1 cellular context compared by ENCODE assay signal in the genomic region with DNA sequence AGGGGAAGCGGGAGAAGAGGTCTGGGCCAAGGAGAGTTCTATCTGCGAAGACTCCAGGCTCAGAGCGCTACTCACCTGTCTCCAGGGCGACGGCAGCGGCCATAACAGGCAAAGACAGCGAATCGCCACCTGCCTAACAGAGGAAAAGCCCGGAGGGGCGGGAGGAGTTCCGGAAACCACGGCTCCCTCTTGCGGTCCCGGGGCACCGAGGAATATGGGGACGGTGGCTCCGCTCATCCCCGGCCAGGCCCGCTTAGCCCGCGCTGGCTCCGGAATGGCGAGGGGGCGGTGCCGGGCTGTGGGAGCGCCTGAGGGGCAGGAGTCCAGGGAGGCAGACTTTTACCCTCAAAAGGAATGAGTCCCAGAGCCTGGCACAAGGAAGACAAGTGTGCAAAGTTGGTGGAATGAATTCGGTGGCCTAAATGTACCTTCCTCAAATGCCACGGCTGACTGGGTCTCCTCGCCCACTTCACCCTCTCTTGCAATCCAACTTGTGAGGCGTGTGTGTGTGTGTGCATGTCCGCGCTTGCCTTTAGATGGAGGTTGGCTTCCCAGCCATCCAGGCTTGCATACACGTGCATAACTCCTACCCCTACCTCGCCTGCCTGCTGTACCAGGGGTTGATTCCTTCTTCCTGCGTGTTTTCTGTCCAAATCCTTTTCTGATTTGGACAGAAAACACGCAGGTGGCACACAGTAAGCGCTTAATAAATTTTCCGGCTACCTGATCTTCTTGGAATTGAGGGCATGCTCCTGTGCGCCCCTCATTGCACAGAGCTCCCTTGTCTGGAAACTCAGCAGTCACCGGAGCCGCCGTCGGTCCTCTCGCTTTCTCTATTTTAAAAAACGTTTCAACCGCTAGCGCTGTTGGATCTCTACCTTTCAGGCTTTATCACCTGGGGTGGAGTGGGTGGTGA.
TF ChIP-seq lines count a peak whose summit lies in the region.

No MANE protein-coding gene starts in this region.

TF ChIP-seq in HEK293, 187 proteins besides CTCF, POLR2A, EP300 and RAD21 (continued from another document):
- TF ChIP-seq, protein P1, sequence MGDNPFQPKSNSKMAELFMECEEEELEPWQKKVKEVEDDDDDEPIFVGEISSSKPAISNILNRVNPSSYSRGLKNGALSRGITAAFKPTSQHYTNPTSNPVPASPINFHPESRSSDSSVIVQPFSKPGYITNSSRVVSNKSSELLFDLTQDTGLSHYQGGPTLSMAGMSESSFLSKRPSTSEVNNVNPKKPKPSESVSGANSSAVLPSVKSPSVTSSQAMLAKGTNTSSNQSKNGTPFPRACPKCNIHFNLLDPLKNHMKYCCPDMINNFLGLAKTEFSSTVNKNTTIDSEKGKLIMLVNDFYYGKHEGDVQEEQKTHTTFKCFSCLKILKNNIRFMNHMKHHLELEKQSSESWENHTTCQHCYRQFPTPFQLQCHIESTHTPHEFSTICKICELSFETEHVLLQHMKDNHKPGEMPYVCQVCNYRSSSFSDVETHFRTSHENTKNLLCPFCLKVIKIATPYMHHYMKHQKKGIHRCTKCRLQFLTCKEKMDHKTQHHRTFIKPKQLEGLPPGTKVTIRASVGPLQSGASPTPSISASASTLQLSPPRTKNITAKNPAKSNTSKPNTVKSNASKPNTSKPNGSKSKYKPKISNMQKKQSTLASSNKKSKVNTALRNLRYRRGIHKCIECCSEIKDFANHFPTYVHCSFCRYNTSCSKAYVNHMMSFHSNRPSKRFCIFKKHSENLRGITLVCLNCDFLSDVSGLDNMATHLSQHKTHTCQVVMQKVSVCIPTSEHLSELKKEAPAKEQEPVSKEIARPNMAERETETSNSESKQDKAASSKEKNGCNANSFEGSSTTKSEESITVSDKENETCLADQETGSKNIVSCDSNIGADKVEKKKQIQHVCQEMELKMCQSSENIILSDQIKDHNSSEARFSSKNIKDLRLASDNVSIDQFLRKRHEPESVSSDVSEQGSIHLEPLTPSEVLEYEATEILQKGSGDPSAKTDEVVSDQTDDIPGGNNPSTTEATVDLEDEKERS (tag by site-specific recombination; IDR thresholded peaks at IDR 0.05): no peak
- no peak for TF ChIP-seq ZEB2 (tag by site-specific recombination; IDR thresholded peaks at IDR 0.05)
- no peak for TF ChIP-seq ZNF837 (tag by site-specific recombination; IDR thresholded peaks at IDR 0.05)
- TF ChIP-seq, protein P2, sequence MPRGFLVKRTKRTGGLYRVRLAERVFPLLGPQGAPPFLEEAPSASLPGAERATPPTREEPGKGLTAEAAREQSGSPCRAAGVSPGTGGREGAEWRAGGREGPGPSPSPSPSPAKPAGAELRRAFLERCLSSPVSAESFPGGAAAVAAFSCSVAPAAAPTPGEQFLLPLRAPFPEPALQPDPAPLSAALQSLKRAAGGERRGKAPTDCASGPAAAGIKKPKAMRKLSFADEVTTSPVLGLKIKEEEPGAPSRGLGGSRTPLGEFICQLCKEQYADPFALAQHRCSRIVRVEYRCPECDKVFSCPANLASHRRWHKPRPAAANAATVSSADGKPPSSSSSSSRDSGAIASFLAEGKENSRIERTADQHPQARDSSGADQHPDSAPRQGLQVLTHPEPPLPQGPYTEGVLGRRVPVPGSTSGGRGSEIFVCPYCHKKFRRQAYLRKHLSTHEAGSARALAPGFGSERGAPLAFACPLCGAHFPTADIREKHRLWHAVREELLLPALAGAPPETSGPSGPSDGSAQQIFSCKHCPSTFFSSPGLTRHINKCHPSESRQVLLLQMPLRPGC (tag by site-specific recombination; IDR thresholded peaks at IDR 0.05): no peak
- TF ChIP-seq ZNF19 (tag by site-specific recombination; IDR thresholded peaks at IDR 0.05; ENCODE audit: low read depth): no peak
- TF ChIP-seq ZNF302 (tag by site-specific recombination; IDR thresholded peaks at IDR 0.05; ENCODE audit: low read depth): no peak
- no peak for TF ChIP-seq ZNF354C (tag by site-specific recombination; IDR thresholded peaks at IDR 0.05; ENCODE audit: borderline replicate concordance, low read depth)
- TF ChIP-seq, protein P3, sequence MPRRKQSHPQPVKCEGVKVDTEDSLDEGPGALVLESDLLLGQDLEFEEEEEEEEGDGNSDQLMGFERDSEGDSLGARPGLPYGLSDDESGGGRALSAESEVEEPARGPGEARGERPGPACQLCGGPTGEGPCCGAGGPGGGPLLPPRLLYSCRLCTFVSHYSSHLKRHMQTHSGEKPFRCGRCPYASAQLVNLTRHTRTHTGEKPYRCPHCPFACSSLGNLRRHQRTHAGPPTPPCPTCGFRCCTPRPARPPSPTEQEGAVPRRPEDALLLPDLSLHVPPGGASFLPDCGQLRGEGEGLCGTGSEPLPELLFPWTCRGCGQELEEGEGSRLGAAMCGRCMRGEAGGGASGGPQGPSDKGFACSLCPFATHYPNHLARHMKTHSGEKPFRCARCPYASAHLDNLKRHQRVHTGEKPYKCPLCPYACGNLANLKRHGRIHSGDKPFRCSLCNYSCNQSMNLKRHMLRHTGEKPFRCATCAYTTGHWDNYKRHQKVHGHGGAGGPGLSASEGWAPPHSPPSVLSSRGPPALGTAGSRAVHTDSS (tag by site-specific recombination; IDR thresholded peaks at IDR 0.05): no peak
- no peak for TF ChIP-seq ZSCAN23 (tag by site-specific recombination; IDR thresholded peaks at IDR 0.05)
- no peak for TF ChIP-seq TRIM28 (IDR thresholded peaks at IDR 0.05; ENCODE audit: borderline replicate concordance, low read length)
- TF ChIP-seq ZFP69B (tag by site-specific recombination; IDR thresholded peaks at IDR 0.05): no peak
- TF ChIP-seq ZSCAN30 (tag by site-specific recombination; IDR thresholded peaks at IDR 0.05): no peak
- no peak for TF ChIP-seq ZXDB (tag by site-specific recombination; IDR thresholded peaks at IDR 0.05)
- TF ChIP-seq, protein P4, sequence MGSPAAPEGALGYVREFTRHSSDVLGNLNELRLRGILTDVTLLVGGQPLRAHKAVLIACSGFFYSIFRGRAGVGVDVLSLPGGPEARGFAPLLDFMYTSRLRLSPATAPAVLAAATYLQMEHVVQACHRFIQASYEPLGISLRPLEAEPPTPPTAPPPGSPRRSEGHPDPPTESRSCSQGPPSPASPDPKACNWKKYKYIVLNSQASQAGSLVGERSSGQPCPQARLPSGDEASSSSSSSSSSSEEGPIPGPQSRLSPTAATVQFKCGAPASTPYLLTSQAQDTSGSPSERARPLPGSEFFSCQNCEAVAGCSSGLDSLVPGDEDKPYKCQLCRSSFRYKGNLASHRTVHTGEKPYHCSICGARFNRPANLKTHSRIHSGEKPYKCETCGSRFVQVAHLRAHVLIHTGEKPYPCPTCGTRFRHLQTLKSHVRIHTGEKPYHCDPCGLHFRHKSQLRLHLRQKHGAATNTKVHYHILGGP (tag by site-specific recombination; IDR thresholded peaks at IDR 0.05): no peak
- no peak for TF ChIP-seq ZNF394 (tag by site-specific recombination; IDR thresholded peaks at IDR 0.05; ENCODE audit: borderline replicate concordance)
- peak; percentile 66 for TF ChIP-seq ZBTB20 (tag by site-specific recombination; IDR thresholded peaks at IDR 0.05)
